ENCODE assay signal across 21 cellular contexts in the genomic region with DNA sequence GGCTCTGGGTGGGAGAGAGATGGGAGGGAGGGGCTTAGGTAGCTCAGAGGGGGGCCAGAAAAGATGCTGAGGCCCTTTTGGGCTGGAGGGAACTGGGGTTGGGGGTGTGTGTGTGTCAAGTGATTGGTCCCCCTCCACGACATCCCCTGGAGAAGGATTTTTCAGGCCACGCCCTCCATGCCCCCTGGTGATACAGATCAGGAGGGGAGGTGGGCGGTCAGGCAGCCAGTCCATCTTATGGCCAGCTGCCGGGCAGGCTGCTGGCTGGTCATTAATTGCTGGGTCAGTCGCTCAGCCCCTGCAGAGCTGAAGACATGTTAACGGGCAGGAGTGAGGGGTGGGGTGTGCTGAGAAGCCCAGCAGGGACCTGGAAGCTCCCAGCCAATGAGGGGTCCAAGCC. TPM values are rescaled to one million over a fixed set of nuclear protein-coding genes. Genes with fewer than 3 reads are reported as not detected.
DNase-seq lines count a peak whose midpoint lies in the region; ATAC-seq and TF ChIP-seq lines count a peak whose summit lies in the region.
"Had no signal": no experiment of that assay in that cellular context is flagged by ENCODE, and none has a peak within 500 bp of the region (broad histone marks: within the 10 kb centered on the region; RNA-seq: fewer than 3 reads in every experiment).

No MANE protein-coding gene starts in this region.

- no peak overlapping the region for H3K4me3 Mint-ChIP-seq in nephron progenitor cell
- H3K4me3 Mint-ChIP-seq: activated naive CD8-positive, alpha-beta T cell treated with anti-CD3 and anti-CD28 coated beads, Interleukin-2, amount 10 ng/mL, durations not matched to agents 7 days and 5 days; activated T-helper 1 cell treated with anti-CD3 and anti-CD28 coated beads, Interleukin-12 subunit alpha, Interleukin-12 subunit beta, Interleukin-2, Interleukin-4 antibody, amounts not matched to agents 30 ng/mL and 10 ng/mL and 1 ng/mL, durations not matched to agents 14 hours and 24 hours and 36 hours had no signal

- H3K9me2 ChIP-seq in SK-N-SH, result no peaks in the 10 kb centered on the region

- TF ChIP-seq CTCF in SK-N-SH (IDR thresholded peaks at IDR 0.05) (no peak), dorsolateral prefrontal cortex (IDR thresholded peaks at IDR 0.05 in 54 of 56, conservative IDR thresholded peaks at IDR 0.05 in 2 of 56; ENCODE audit: low read depth in 1 of 56, partially characterized antibody in 56 of 56) (no peak), nephron progenitor cell (IDR thresholded peaks at IDR 0.05) (no peak), tibial artery (IDR thresholded peaks at IDR 0.05) (no peak)

- CTCF ChIA-PET in SK-N-SH (lab: Yijun Ruan, JAX), result interaction anchor here (0.6 to 3.6 kb wide), 7 partner anchors 10 to 302 kb away, joined by 3 to 43 read pairs (median 4); a partner anchor contains a TSS

- H2AFZ ChIP-seq in SK-N-SH (ENCODE audit: low read depth), result no peak overlapping the region

- H3K36me3 Mint-ChIP-seq in nephron progenitor cell (ENCODE audit: low read depth), result peaks cover 19% of the 10 kb centered on the region

- no peak overlapping the region for H3K9ac ChIP-seq in SK-N-SH

- H3K27ac Mint-ChIP-seq in nephron progenitor cell, result peak overlapping the region; percentile 59
- H3K27ac Mint-ChIP-seq: activated naive CD8-positive, alpha-beta T cell treated with anti-CD3 and anti-CD28 coated beads, Interleukin-2, amount 10 ng/mL, durations not matched to agents 7 days and 5 days had no signal

- no peak for TF ChIP-seq RAD21 in SK-N-SH (IDR thresholded peaks at IDR 0.05; ENCODE audit: low read length)

- POLR2A ChIA-PET in SK-N-SH (lab: Yijun Ruan, JAX), result interaction anchor here (0.7 to 1.5 kb wide), 3 partner anchors 14 to 19 kb away, joined by 3 to 5 read pairs (median 3); a partner anchor contains a TSS

- H3K4me2 ChIP-seq in SK-N-SH, result no peak overlapping the region

- ATAC-seq in SK-N-SH treated with all-trans-retinoic acid at 6 μM for 48 hours (no peak), HG02885 (IDR thresholded peaks at IDR 0.05; ENCODE audit: poor library complexity, unreplicated experiment) (no peak)
- ATAC-seq: activated CD4-positive, CD25-positive, alpha-beta regulatory T cell treated with anti-CD3 and anti-CD28 coated beads, Interleukin-2, amount 50 U/mL, for 24 hours had no signal

- no peaks in the 10 kb centered on the region for H3K9me3 Mint-ChIP-seq in nephron progenitor cell
- H3K9me3 Mint-ChIP-seq: activated naive CD8-positive, alpha-beta T cell treated with anti-CD3 and anti-CD28 coated beads, Interleukin-2, amount 10 ng/mL, durations not matched to agents 7 days and 5 days; activated T-helper 1 cell treated with anti-CD3 and anti-CD28 coated beads, Interleukin-12 subunit alpha, Interleukin-12 subunit beta, Interleukin-2, Interleukin-4 antibody, amounts not matched to agents 30 ng/mL and 10 ng/mL and 1 ng/mL, durations not matched to agents 14 hours and 24 hours and 36 hours had no signal

- DNase-seq in SK-N-SH (peak; percentile 69), dorsolateral prefrontal cortex (no peak), nephron progenitor cell (no peak), tibial artery (no peak), midbrain (lab: John Stamatoyannopoulos, UW) (no peak), AG20443 (ENCODE audit: low spot score) (no peak)
- DNase-seq: activated naive CD8-positive, alpha-beta T cell treated with anti-CD3 and anti-CD28 coated beads, Interleukin-2, amount 10 ng/mL, durations not matched to agents 7 days and 5 days; NCI-H1930; NCI-H446 treated with DMSO at 0.1 percent for 48 hours; SHP77; stimulated activated CD4-positive, alpha-beta T cell treated with anti-CD3 and anti-CD28 coated beads, Interleukin-2, amount 100 ng/mL, for 24 hours; substantia nigra; T-helper 2 cell had no signal

- H3K4me3 ChIP-seq in SK-N-SH (ENCODE audit: low read depth in 2 of 2, low read length in 1 of 2) (no peak overlapping the region), dorsolateral prefrontal cortex (no peak overlapping the region), tibial artery (peak overlapping the region in 1 of 2 donors; percentile 19)

- H3K27ac ChIP-seq in SK-N-SH (ENCODE audit: low read depth in 2 of 2, low read length in 1 of 2), result peak overlapping the region in 1 of 2 experiments; percentile 87; a peak in 2 of 4 replicates
- peak overlapping the region in 39 of 59 donors; percentile 1 to 95 (median 66) for H3K27ac ChIP-seq in dorsolateral prefrontal cortex
- peak overlapping the region; percentile 89 to 98 for H3K27ac ChIP-seq in tibial artery
- H3K27ac ChIP-seq: 22Rv1 had no signal

- no peaks in the 10 kb centered on the region for H3K9me3 ChIP-seq in SK-N-SH
- no peaks in the 10 kb centered on the region for H3K9me3 ChIP-seq in tibial artery

- H3K27me3 ChIP-seq in SK-N-SH (ENCODE audit: insufficient read depth), result no peaks in the 10 kb centered on the region
- no peaks in the 10 kb centered on the region for H3K27me3 ChIP-seq in dorsolateral prefrontal cortex
- H3K27me3 ChIP-seq in tibial artery, result no peaks in the 10 kb centered on the region

- peaks cover 36 to 53% of the 10 kb centered on the region in 2 experiments for H3K4me1 ChIP-seq in SK-N-SH (ENCODE audit: control insufficient read depth in 1 of 2, insufficient read depth in 2 of 2, low read depth in 1 of 2, low read length in 1 of 2)
- H3K4me1 ChIP-seq in tibial artery, result peaks cover 11 to 100% (median 98%) of the 10 kb centered on the region in 4 donors

- intact Hi-C loops in dorsolateral prefrontal cortex (cut with DNase I) (loop anchor here in 1 of 2 donors (10.0 kb wide), 1 partner anchor 219 kb away; a partner anchor contains a TSS), tibial artery (cut with DNase I; ENCODE audit: low total_unique reads) (no loop called here)

- peaks cover 2% of the 10 kb centered on the region for H3F3A ChIP-seq in SK-N-SH (replicated peaks; ENCODE audit: insufficient read depth)

- peaks cover 98% of the 10 kb centered on the region for H3K4me1 Mint-ChIP-seq in nephron progenitor cell

- H3K36me3 ChIP-seq in SK-N-SH (replicated peaks in 1 of 2; ENCODE audit: control insufficient read depth in 1 of 2, insufficient read depth in 2 of 2, low read length in 1 of 2), result peaks cover 15 to 49% of the 10 kb centered on the region in 2 experiments
- peaks cover 51 to 55% (median 54%) of the 10 kb centered on the region in 3 donors for H3K36me3 ChIP-seq in tibial artery

- peaks cover 31% of the 10 kb centered on the region for H3K79me2 ChIP-seq in SK-N-SH (ENCODE audit: insufficient read depth)

- H4K20me1 ChIP-seq in SK-N-SH (ENCODE audit: insufficient read depth), result no peaks in the 10 kb centered on the region

- 93% methylated on average over 5 of the region's 6 CpGs for WGBS in SK-N-SH (ENCODE audit: low lambda C conversion rate)

- TF ChIP-seq EP300 in SK-N-SH (IDR thresholded peaks at IDR 0.05; ENCODE audit: borderline replicate concordance in 1 of 2, low read depth in 1 of 2, low read length in 1 of 2), result no peak

- H3K27me3 Mint-ChIP-seq in nephron progenitor cell (ENCODE audit: low read depth, poor library complexity), result peaks cover 9% of the 10 kb centered on the region
- H3K27me3 Mint-ChIP-seq: activated naive CD8-positive, alpha-beta T cell treated with anti-CD3 and anti-CD28 coated beads, Interleukin-2, amount 10 ng/mL, durations not matched to agents 7 days and 5 days had no signal

TF ChIP-seq in SK-N-SH, 30 proteins besides CTCF, POLR2A, EP300 and RAD21 (continues in another document):
- TF ChIP-seq FOXJ3 (CRISPR knock-in tag; IDR thresholded peaks at IDR 0.05), result no peak
- no peak for TF ChIP-seq ELF1 (IDR thresholded peaks at IDR 0.05)
- TF ChIP-seq GATA2 (CRISPR knock-in tag; IDR thresholded peaks at IDR 0.05), result peak; percentile 82
- no peak for TF ChIP-seq TAF1 (IDR thresholded peaks at IDR 0.05; ENCODE audit: borderline replicate concordance, low read depth, low read length)
- no peak for TF ChIP-seq EZH2phosphoT487 (IDR thresholded peaks at IDR 0.05; ENCODE audit: borderline replicate concordance, low read depth)
- TF ChIP-seq TCF12 (IDR thresholded peaks at IDR 0.05), result no peak
- 0 out of 2 replicates have a peak, but pooled peaks have one; percentile 18 for TF ChIP-seq MXI1 (IDR thresholded peaks at IDR 0.05; ENCODE audit: low read depth, low read length)
- no peak for TF ChIP-seq FOXM1 (IDR thresholded peaks at IDR 0.05; ENCODE audit: low read depth)

TF ChIP-seq in SK-N-SH treated with all-trans-retinoic acid at 6 μM for 48 hours, 23 proteins besides CTCF, POLR2A, EP300 and RAD21 (continues in another document):
- TF ChIP-seq ZNF70 (CRISPR knock-in tag; IDR thresholded peaks at IDR 0.05) (no peak), BACH2 (CRISPR knock-in tag; IDR thresholded peaks at IDR 0.05; ENCODE audit: borderline replicate concordance) (no peak)

RNA-seq across cellular contexts. Expression of a gene that starts 19.4 kb away (rescaled TPM):
- polyA plus RNA-seq in SK-N-SH (2012; rRNA removed), result 25.9 and 32.1 TPM in 2 replicates
- polyA plus RNA-seq in SK-N-SH (2012; cell fraction: cytosol; rRNA removed), result 13.2 and 19.7 TPM in 2 replicates
- 57.0 and 58.5 TPM in 2 replicates for polyA plus RNA-seq in SK-N-SH (2012; cell fraction: nucleus; rRNA removed)
- total RNA-seq in dorsolateral prefrontal cortex, result 100 to 1,000 TPM in 13 of 120 experiments, 10 to 100 TPM in 107; 34.7 to 209 (median 68.0) TPM

RNA-seq across cellular contexts. Expression of a gene that starts 30.3 kb away (rescaled TPM):
- 0.23 and 0.26 TPM in 2 replicates for polyA plus RNA-seq in SK-N-SH (2012; rRNA removed)
- 0.19 and 0.26 TPM in 2 replicates for polyA plus RNA-seq in SK-N-SH (2012; cell fraction: cytosol; rRNA removed)
- 0.25 and 0.39 TPM in 2 replicates for polyA plus RNA-seq in SK-N-SH (2012; cell fraction: nucleus; rRNA removed)
- under 1 TPM in 33 of 120 experiments, not detected in 87; 0.23 to 0.90 (median 0.48) TPM for total RNA-seq in dorsolateral prefrontal cortex
- total RNA-seq: activated CD8-positive, alpha-beta memory T cell treated with anti-CD3 and anti-CD28 coated beads for 36 hours; activated naive CD8-positive, alpha-beta T cell treated with anti-CD3 and anti-CD28 coated beads, Interleukin-2, amount 10 ng/mL, durations not matched to agents 7 days and 5 days; activated T-helper 1 cell treated with anti-CD3 and anti-CD28 coated beads, Interleukin-12 subunit alpha, Interleukin-12 subunit beta, Interleukin-2, Interleukin-4 antibody, amounts not matched to agents 30 ng/mL and 10 ng/mL and 1 ng/mL, durations not matched to agents 14 hours and 24 hours and 36 hours; cerebellum had no signal

RNA-seq across cellular contexts. Expression of a gene that starts 49.9 kb away (rescaled TPM):
- polyA plus RNA-seq in SK-N-SH (2012; rRNA removed), result 0.15 and 0.25 TPM in 2 replicates
- 0.10 and 0.30 TPM in 2 replicates for polyA plus RNA-seq in SK-N-SH (2012; cell fraction: cytosol; rRNA removed)
- 0.49 and 0.69 TPM in 2 replicates for polyA plus RNA-seq in SK-N-SH (2012; cell fraction: nucleus; rRNA removed)
- total RNA-seq in dorsolateral prefrontal cortex, result 10 to 100 TPM in 119 of 120 experiments, 1 to 10 TPM in 1; 8.9 to 88.6 (median 36.8) TPM
- total RNA-seq: activated CD8-positive, alpha-beta memory T cell treated with anti-CD3 and anti-CD28 coated beads for 36 hours had no signal

RNA-seq across cellular contexts. Expression of a gene that starts 53.6 kb away (rescaled TPM):
- polyA plus RNA-seq in SK-N-SH (2012; rRNA removed), result not detected in 2 replicates
- not detected in 2 replicates for polyA plus RNA-seq in SK-N-SH (2012; cell fraction: cytosol; rRNA removed)
- 0.04 and 0.08 TPM in 2 replicates for polyA plus RNA-seq in SK-N-SH (2012; cell fraction: nucleus; rRNA removed)
- 10 to 100 TPM; 11.5 to 82.1 (median 47.8) TPM for total RNA-seq in dorsolateral prefrontal cortex
- total RNA-seq: activated CD8-positive, alpha-beta memory T cell treated with anti-CD3 and anti-CD28 coated beads for 36 hours; activated naive CD8-positive, alpha-beta T cell treated with anti-CD3 and anti-CD28 coated beads, Interleukin-2, amount 10 ng/mL, durations not matched to agents 7 days and 5 days; activated T-helper 1 cell treated with anti-CD3 and anti-CD28 coated beads, Interleukin-12 subunit alpha, Interleukin-12 subunit beta, Interleukin-2, Interleukin-4 antibody, amounts not matched to agents 30 ng/mL and 10 ng/mL and 1 ng/mL, durations not matched to agents 14 hours and 24 hours and 36 hours had no signal
- polyA plus RNA-seq: BJ had no signal
